Comparison of ENCODE assay signal across 11 cellular contexts in genomic region chr6:155224618-155225017, GRCh38. TPM values are rescaled to one million over a fixed set of nuclear protein-coding genes. Genes with fewer than 3 reads are reported as not detected.
A peak's percentile ranks its signal among the peaks of the same experiment; 100 is the strongest.
DNase-seq lines count a peak whose midpoint lies in the region; ATAC-seq and TF ChIP-seq lines count a peak whose summit lies in the region.
"Had no signal": no experiment of that assay in that cellular context is flagged by ENCODE, and none has a peak within 500 bp of the region (broad histone marks: within the 10 kb centered on the region; RNA-seq: fewer than 3 reads in every experiment).

No MANE protein-coding gene starts in this region.

- H3K27ac ChIP-seq in PC-9 = peak overlapping the region; percentile 92
- no peak overlapping the region for H3K27ac ChIP-seq in Peyer's patch

- no peaks in the 10 kb centered on the region for H3K9me2 ChIP-seq in PC-9 (ENCODE audit: insufficient read depth)

- H3K4me1 ChIP-seq in PC-9 (replicated peaks; ENCODE audit: insufficient read depth) (peaks cover 25% of the 10 kb centered on the region), Peyer's patch (no peaks in the 10 kb centered on the region)

- H3K4me1 Mint-ChIP-seq in natural killer cell treated with Interleukin-12 subunit alpha and Interleukin-12 subunit beta and Interleukin-15 and Interleukin-18, amount 100 ng/mL, for 72 hours (ENCODE audit: low read depth in 2 of 2) = peaks cover 10 to 28% of the 10 kb centered on the region in 2 donors
- H3K4me1 Mint-ChIP-seq in natural killer cell (peaks cover 0 to 7% of the 10 kb centered on the region in 2 donors), osteocyte (ENCODE audit: unreplicated experiment) (peaks cover 19% of the 10 kb centered on the region)
- H3K4me1 Mint-ChIP-seq in central memory CD8-positive, alpha-beta T cell = peaks cover 13% of the 10 kb centered on the region

- CTCF ChIA-PET in PC-9 (lab: Charles Lee) = no interaction called here

- ATAC-seq in natural killer cell treated with Interleukin-12 subunit alpha and Interleukin-12 subunit beta and Interleukin-15 and Interleukin-18, amount 100 ng/mL, for 72 hours = no peak
- ATAC-seq in natural killer cell (no peak), GM21529 (IDR thresholded peaks at IDR 0.05; ENCODE audit: unreplicated experiment) (no peak)
- no peak for ATAC-seq in central memory CD8-positive, alpha-beta T cell (replicated peaks; ENCODE audit: extremely low read depth, poor library complexity, severe bottlenecking)
- ATAC-seq: left ventricle myocardium superior had no signal

- no peaks in the 10 kb centered on the region for H3K27me3 ChIP-seq in PC-9 (ENCODE audit: insufficient read depth, low read depth)
- H3K27me3 ChIP-seq in Peyer's patch = no peaks in the 10 kb centered on the region

- peaks cover 7% of the 10 kb centered on the region for H3K36me3 Mint-ChIP-seq in natural killer cell treated with Interleukin-12 subunit alpha and Interleukin-12 subunit beta and Interleukin-15 and Interleukin-18, amount 100 ng/mL, for 72 hours
- H3K36me3 Mint-ChIP-seq in natural killer cell (no peaks in the 10 kb centered on the region), osteocyte (ENCODE audit: unreplicated experiment) (no peaks in the 10 kb centered on the region)
- peaks cover 2% of the 10 kb centered on the region for H3K36me3 Mint-ChIP-seq in central memory CD8-positive, alpha-beta T cell (ENCODE audit: insufficient read depth)

- 0 out of 2 replicates have a peak overlapping the region, but pooled peaks have one; percentile 14 for H3K4me2 ChIP-seq in PC-9

- peak overlapping the region; percentile 77 to 82 for H3K27ac Mint-ChIP-seq in natural killer cell treated with Interleukin-12 subunit alpha and Interleukin-12 subunit beta and Interleukin-15 and Interleukin-18, amount 100 ng/mL, for 72 hours
- H3K27ac Mint-ChIP-seq in natural killer cell (peak overlapping the region in 1 of 2 donors; percentile 75), osteocyte (ENCODE audit: unreplicated experiment) (no peak overlapping the region)
- H3K27ac Mint-ChIP-seq in central memory CD8-positive, alpha-beta T cell (ENCODE audit: low read depth) = peak overlapping the region; percentile 91

- peak overlapping the region; percentile 76 for H3K4me3 Mint-ChIP-seq in natural killer cell treated with Interleukin-12 subunit alpha and Interleukin-12 subunit beta and Interleukin-15 and Interleukin-18, amount 100 ng/mL, for 72 hours
- no peak overlapping the region for H3K4me3 Mint-ChIP-seq in natural killer cell
- H3K4me3 Mint-ChIP-seq in central memory CD8-positive, alpha-beta T cell = peak overlapping the region; percentile 70
- H3K4me3 Mint-ChIP-seq in osteocyte (ENCODE audit: unreplicated experiment) = no peak overlapping the region

- intact Hi-C loops in natural killer cell (cut with micrococcal nuclease) (no loop called here), PC-9 (cut with micrococcal nuclease; ENCODE audit: unreplicated experiment) (loop anchor here (1.0 kb wide), 2 partner anchors 24 to 39 kb away; no protein-coding TSS in a partner anchor)

- TF ChIP-seq CTCF in natural killer cell (IDR thresholded peaks at IDR 0.05) (no peak), PC-9 (conservative IDR thresholded peaks at IDR 0.05) (no peak), osteocyte (IDR thresholded peaks at IDR 0.05) (no peak), Peyer's patch (IDR thresholded peaks at IDR 0.05) (no peak)

- H3K9me3 ChIP-seq in PC-9 (ENCODE audit: insufficient read depth, low read depth) (no peaks in the 10 kb centered on the region), Peyer's patch (no peaks in the 10 kb centered on the region)

- no peaks in the 10 kb centered on the region for H4K20me1 ChIP-seq in PC-9 (ENCODE audit: insufficient read depth)

- H3K79me2 ChIP-seq in PC-9 (ENCODE audit: low read depth) = no peaks in the 10 kb centered on the region

- no TSS peak for BruUV-seq in PC-9 (replicated peaks; lab: Mats Ljungman, UMichigan)

- H3K27me3 Mint-ChIP-seq in natural killer cell treated with Interleukin-12 subunit alpha and Interleukin-12 subunit beta and Interleukin-15 and Interleukin-18, amount 100 ng/mL, for 72 hours = peaks cover 0 to 17% of the 10 kb centered on the region in 2 donors
- H3K27me3 Mint-ChIP-seq in natural killer cell (ENCODE audit: low read depth in 2 of 2) (peaks cover 4 to 25% of the 10 kb centered on the region in 2 donors), osteocyte (ENCODE audit: unreplicated experiment) (no peaks in the 10 kb centered on the region)
- H3K27me3 Mint-ChIP-seq in central memory CD8-positive, alpha-beta T cell = no peaks in the 10 kb centered on the region

- DNase-seq in natural killer cell treated with Interleukin-12 subunit alpha and Interleukin-12 subunit beta and Interleukin-15 and Interleukin-18, amount 100 ng/mL, for 72 hours (ENCODE audit: low spot score) = no peak
- DNase-seq in natural killer cell (no peak), PC-9 (no peak), osteocyte (ENCODE audit: extremely low spot score, unreplicated experiment) (no peak), Peyer's patch (no peak)
- no peak for DNase-seq in central memory CD8-positive, alpha-beta T cell (ENCODE audit: low spot score in 2 of 2)
- no peak for DNase-seq in activated CD4-positive, CD25-positive, alpha-beta regulatory T cell treated with anti-CD3 and anti-CD28 coated beads, Interleukin-2, amount 50 U/mL, for 72 hours
- DNase-seq: cortex of kidney, left ventricle myocardium superior had no signal

- no peak overlapping the region for H2AFZ ChIP-seq in PC-9

- H3K4me3 ChIP-seq in PC-9 (no peak overlapping the region), Peyer's patch (no peak overlapping the region)

- peaks cover 20% of the 10 kb centered on the region for H3F3A ChIP-seq in PC-9 (ENCODE audit: insufficient read depth, low read depth)

- POLR2A ChIA-PET in PC-9 (lab: Charles Lee; ENCODE audit: unreplicated experiment) = no interaction called here

- no peaks in the 10 kb centered on the region for H3K36me3 ChIP-seq in PC-9 (ENCODE audit: low read depth)
- H3K36me3 ChIP-seq in Peyer's patch = peaks cover 0 to 16% (median 0%) of the 10 kb centered on the region in 3 donors

- no peak for TF ChIP-seq POLR2A in Peyer's patch (IDR thresholded peaks at IDR 0.05)

- no peaks in the 10 kb centered on the region for H3K9me3 Mint-ChIP-seq in natural killer cell treated with Interleukin-12 subunit alpha and Interleukin-12 subunit beta and Interleukin-15 and Interleukin-18, amount 100 ng/mL, for 72 hours
- H3K9me3 Mint-ChIP-seq in natural killer cell (no peaks in the 10 kb centered on the region), osteocyte (ENCODE audit: unreplicated experiment) (no peaks in the 10 kb centered on the region)
- H3K9me3 Mint-ChIP-seq in central memory CD8-positive, alpha-beta T cell = no peaks in the 10 kb centered on the region
- H3K9me3 Mint-ChIP-seq: CD8-positive, alpha-beta memory T cell had no signal

RNA-seq across cellular contexts. Expression of gene CLDN20, which starts 39.2 kb away (rescaled TPM):
- not detected for total RNA-seq in natural killer cell treated with Interleukin-12 subunit alpha and Interleukin-12 subunit beta and Interleukin-15 and Interleukin-18, amount 100 ng/mL, for 72 hours
- not detected for total RNA-seq in natural killer cell
- not detected in 2 replicates for total RNA-seq in PC-9 (2021)
- total RNA-seq in osteocyte = not detected in 2 replicates
- under 1 TPM in 1 of 4 donors, not detected in 3; 0.88 TPM for total RNA-seq in Peyer's patch
- total RNA-seq: CD8-positive, alpha-beta memory T cell; left ventricle myocardium superior had no signal

Comparison
In these comparisons a context has a peak if more than half of its experiments do, and no peak if none do; other contexts are left out.
1. H3K4me3 Mint-ChIP-seq: peak in natural killer cell treated with Interleukin-12 subunit alpha and Interleukin-12 subunit beta and Interleukin-15 and Interleukin-18, amount 100 ng/mL, for 72 hours (single experiment) and central memory CD8-positive, alpha-beta T cell (single experiment); none in natural killer cell (single experiment) and osteocyte (single experiment).